Comparison of ENCODE assay signal across 10 cellular contexts in genomic region chr2:182870227-182870626, GRCh38. TPM values are rescaled to one million over a fixed set of nuclear protein-coding genes. Genes with fewer than 3 reads are reported as not detected.
DNase-seq lines count a peak whose midpoint lies in the region; ATAC-seq and TF ChIP-seq lines count a peak whose summit lies in the region.
"Had no signal": no experiment of that assay in that cellular context is flagged by ENCODE, and none has a peak within 500 bp of the region (broad histone marks: within the 10 kb centered on the region; RNA-seq: fewer than 3 reads in every experiment).

No MANE protein-coding gene starts in this region.

- TF ChIP-seq CTCF in left ventricle myocardium inferior (IDR thresholded peaks at IDR 0.05; ENCODE audit: borderline replicate concordance): peak; percentile 20
- peak in 1 of 2 donors; percentile 9 for TF ChIP-seq CTCF in right atrium auricular region (IDR thresholded peaks at IDR 0.05)
- peak; percentile 52 for TF ChIP-seq CTCF in chondrocyte (IDR thresholded peaks at IDR 0.05)
- peak; percentile 6 for TF ChIP-seq CTCF in upper lobe of right lung (IDR thresholded peaks at IDR 0.05)
- TF ChIP-seq CTCF in coronary artery (IDR thresholded peaks at IDR 0.05): no peak

- H3K36me3 Mint-ChIP-seq in chondrocyte (ENCODE audit: low read depth): no peaks in the 10 kb centered on the region

- no peak overlapping the region for H3K27ac Mint-ChIP-seq in chondrocyte (ENCODE audit: unreplicated experiment)

- ATAC-seq in upper lobe of right lung: no peak

- H3K4me3 Mint-ChIP-seq in chondrocyte (ENCODE audit: unreplicated experiment): no peak overlapping the region

- DNase-seq in left ventricle myocardium inferior: no peak
- no peak for DNase-seq in right atrium auricular region (ENCODE audit: low spot score)
- DNase-seq in NCI-H1930 (lab: John Stamatoyannopoulos, UW): peak; percentile 13 to 30
- DNase-seq in chondrocyte (ENCODE audit: low spot score): no peak
- DNase-seq in upper lobe of right lung: no peak
- DNase-seq in coronary artery (ENCODE audit: low spot score): no peak
- DNase-seq in NOMO-1 treated with DMSO at 0.1 percent for 48 hours (lab: John Stamatoyannopoulos, UW; ENCODE audit: unreplicated experiment): no peak
- DNase-seq in T-helper 9 cell: no peak
- DNase-seq: activated CD8-positive, alpha-beta memory T cell treated with anti-CD3 and anti-CD28 coated beads for 24 hours; NCI-H1436 treated with DMSO at 0.1 percent for 48 hours had no signal

- H3K27me3 ChIP-seq in left ventricle myocardium inferior (ENCODE audit: low read depth) (peaks cover 11% of the 10 kb centered on the region), right atrium auricular region (no peaks in the 10 kb centered on the region), upper lobe of right lung (peaks cover 3% of the 10 kb centered on the region)

- H3K4me1 ChIP-seq in left ventricle myocardium inferior (peaks cover 17% of the 10 kb centered on the region), right atrium auricular region (peaks cover 0 to 18% of the 10 kb centered on the region in 2 donors), upper lobe of right lung (no peaks in the 10 kb centered on the region)

- intact Hi-C loops in left ventricle myocardium inferior (cut with micrococcal nuclease) (no loop called here), upper lobe of right lung (cut with DNase I) (no loop called here)

- no peak overlapping the region for H3K27ac ChIP-seq in left ventricle myocardium inferior (replicated peaks)
- no peak overlapping the region for H3K27ac ChIP-seq in right atrium auricular region
- H3K27ac ChIP-seq in upper lobe of right lung: no peak overlapping the region
- no peak overlapping the region for H3K27ac ChIP-seq in coronary artery

- peaks cover 25% of the 10 kb centered on the region for H3K4me1 Mint-ChIP-seq in chondrocyte (ENCODE audit: low read depth)

- H3K27me3 Mint-ChIP-seq in chondrocyte (ENCODE audit: low read depth): no peaks in the 10 kb centered on the region

- H3K4me3 ChIP-seq in left ventricle myocardium inferior (no peak overlapping the region), right atrium auricular region (no peak overlapping the region), upper lobe of right lung (no peak overlapping the region), coronary artery (no peak overlapping the region)

- H3K36me3 ChIP-seq in left ventricle myocardium inferior (no peaks in the 10 kb centered on the region), right atrium auricular region (no peaks in the 10 kb centered on the region), upper lobe of right lung (no peaks in the 10 kb centered on the region)

- H3K9me3 ChIP-seq in left ventricle myocardium inferior (replicated peaks) (peaks cover 5% of the 10 kb centered on the region), right atrium auricular region (no peaks in the 10 kb centered on the region), upper lobe of right lung (no peaks in the 10 kb centered on the region)

- peaks cover 5% of the 10 kb centered on the region for H3K9me3 Mint-ChIP-seq in chondrocyte (ENCODE audit: low read depth)

RNA-seq across cellular contexts. Expression of gene FRZB, which starts 3.8 kb away (rescaled TPM):
- 2.2 TPM for total RNA-seq in left ventricle myocardium inferior
- total RNA-seq in right atrium auricular region: 1 to 10 TPM; 1.8 to 2.4 TPM
- total RNA-seq in chondrocyte: 13.8 to 31.6 TPM (median 15.0 TPM) in 3 replicates
- 14.0 TPM for total RNA-seq in upper lobe of right lung

Comparison
In these comparisons a context has a peak if more than half of its experiments do, and no peak if none do; other contexts are left out.
1. DNase-seq: peak in NCI-H1930 (2 of 2); none in left ventricle myocardium inferior (single experiment), right atrium auricular region (single experiment), chondrocyte (single experiment), upper lobe of right lung (single experiment), coronary artery (single experiment), NOMO-1 treated with DMSO at 0.1 percent for 48 hours (single experiment) and T-helper 9 cell (single experiment).